In genomic region chr22:33677536-33677935, GRCh38 we compare ENCODE assay signal across 26 cellular contexts.
"Had no signal": no experiment of that assay in that cellular context is flagged by ENCODE, and none has a peak within 500 bp of the region (broad histone marks: within the 10 kb centered on the region; RNA-seq: fewer than 3 reads in every experiment).

No MANE protein-coding gene starts in this region.

- H3K27me3 ChIP-seq: ascending aorta, breast epithelium, cardiac muscle cell, dorsolateral prefrontal cortex, foreskin keratinocyte, gastrocnemius medialis had no signal

- H3K4me3 ChIP-seq: ascending aorta, breast epithelium, cardiac muscle cell, coronary artery, dorsolateral prefrontal cortex, gastrocnemius medialis had no signal

- ATAC-seq: activated naive CD4-positive, alpha-beta T cell treated with anti-CD3 and anti-CD28 coated beads, Interleukin-2, amount 50 U/mL, for 72 hours; activated T-cell treated with anti-CD3 and anti-CD28 coated beads, Interleukin-2, amount 50 U/mL, for 72 hours; esophagus mucosa; foreskin keratinocyte; gastrocnemius medialis had no signal

- DNase-seq: activated CD4-positive, alpha-beta memory T cell treated with anti-CD3 and anti-CD28 coated beads, Interleukin-2, amount 10 ng/mL, durations not matched to agents 7 days and 5 days; activated CD4-positive, alpha-beta T cell treated with anti-CD3 and anti-CD28 coated beads for 1 hour; activated CD4-positive, alpha-beta T cell treated with anti-CD3 and anti-CD28 coated beads for 4 hours; activated CD4-positive, alpha-beta T cell treated with anti-CD3 and anti-CD28 coated beads, Interleukin-2, amount 10 ng/mL, durations not matched to agents 7 days and 5 days; activated CD4-positive, alpha-beta T cell treated with anti-CD3 and anti-CD28 coated beads, Interleukin-2, amount 50 U/mL, for 4 hours; activated CD8-positive, alpha-beta memory T cell treated with anti-CD3 and anti-CD28 coated beads, Interleukin-2, amount 50 U/mL, for 48 hours; activated gamma-delta T cell; activated naive CD4-positive, alpha-beta T cell; activated naive CD4-positive, alpha-beta T cell treated with anti-CD3 and anti-CD28 coated beads, Interleukin-2, amount 10 ng/mL, durations not matched to agents 7 days and 5 days; activated naive CD8-positive, alpha-beta T cell treated with anti-CD3 and anti-CD28 coated beads, Interleukin-2, amount 10 ng/mL, durations not matched to agents 7 days and 5 days; activated T-cell treated with anti-CD3 and anti-CD28 coated beads for 4 hours; activated T-cell treated with anti-CD3 and anti-CD28 coated beads, Interleukin-2, amount 50 U/mL, for 24 hours; activated T-cell treated with anti-CD3 and anti-CD28 coated beads, Interleukin-2, amount 50 U/mL, for 72 hours; dorsolateral prefrontal cortex; effector memory CD4-positive, alpha-beta T cell; endodermal cell; foreskin keratinocyte; gastrocnemius medialis; glutamatergic neuron; T-helper 2 cell had no signal

- H3K4me1 ChIP-seq: ascending aorta, breast epithelium, foreskin keratinocyte had no signal

- H3K36me3 ChIP-seq: ascending aorta, breast epithelium, cardiac muscle cell, gastrocnemius medialis had no signal

- H3K9me3 ChIP-seq: ascending aorta, breast epithelium, gastrocnemius medialis had no signal

- H3K27ac ChIP-seq: ascending aorta, breast epithelium, cardiac muscle cell, coronary artery, foreskin keratinocyte, gastrocnemius medialis had no signal
